ENCODE assay signal across 8 cellular contexts in genomic region chr4:2763511-2763967, GRCh38. TPM values are rescaled to one million over a fixed set of nuclear protein-coding genes. Genes with fewer than 3 reads are reported as not detected.
DNase-seq lines count a peak whose midpoint lies in the region; ATAC-seq and TF ChIP-seq lines count a peak whose summit lies in the region.

No MANE protein-coding gene starts in this region.

- no peaks in the 10 kb centered on the region for H3K27me3 ChIP-seq in CD8-positive, alpha-beta T cell (ENCODE audit: insufficient read depth, low read length)
- H3K27me3 ChIP-seq in Peyer's patch: no peaks in the 10 kb centered on the region

- H3K4me3 Mint-ChIP-seq in CD8-positive, alpha-beta T cell: peak overlapping the region; percentile 70

- H3K36me3 ChIP-seq in CD8-positive, alpha-beta T cell (ENCODE audit: insufficient read depth, low read length): no peaks in the 10 kb centered on the region
- no peaks in the 10 kb centered on the region for H3K36me3 ChIP-seq in Peyer's patch

- no peaks in the 10 kb centered on the region for H3K27me3 Mint-ChIP-seq in CD8-positive, alpha-beta T cell (ENCODE audit: low read depth)

- peaks cover 12% of the 10 kb centered on the region for H3K4me1 Mint-ChIP-seq in CD8-positive, alpha-beta T cell (ENCODE audit: low read depth)

- CTCF ChIA-PET in CD8-positive, alpha-beta T cell (lab: Charles Lee): interaction anchor here (0.5 to 2.7 kb wide), 23 partner anchors 15 to 282 kb away, joined by 3 to 13 read pairs (median 3); no protein-coding TSS in a partner anchor

- POLR2A ChIA-PET in CD8-positive, alpha-beta T cell (lab: Charles Lee): interaction anchor here (1.0 to 1.5 kb wide), 7 partner anchors 35 to 200 kb away, joined by 3 to 5 read pairs (median 3); partner anchors contain the start of genes GRK4 and NOP14

- no peaks in the 10 kb centered on the region for H3K9me3 ChIP-seq in CD8-positive, alpha-beta T cell (ENCODE audit: low read length)
- H3K9me3 ChIP-seq in Peyer's patch: no peaks in the 10 kb centered on the region

- no peak for ATAC-seq in CD8-positive, alpha-beta T cell

- H3K4me3 ChIP-seq in CD8-positive, alpha-beta T cell (ENCODE audit: low read depth, low read length): peak overlapping the region; percentile 59
- peak overlapping the region; percentile 32 to 58 (median 49) for H3K4me3 ChIP-seq in Peyer's patch
- peak overlapping the region; percentile 46 to 59 for H3K4me3 ChIP-seq in foreskin fibroblast (ENCODE audit: low read depth in 1 of 2, low read length in 2 of 2)

- TF ChIP-seq CTCF in CD8-positive, alpha-beta T cell (IDR thresholded peaks at IDR 0.05): no peak
- TF ChIP-seq CTCF in Peyer's patch (IDR thresholded peaks at IDR 0.05): no peak
- TF ChIP-seq CTCF in foreskin fibroblast (IDR thresholded peaks at IDR 0.05; ENCODE audit: low read depth, low read length): no peak

- no peak for TF ChIP-seq POLR2A in Peyer's patch (IDR thresholded peaks at IDR 0.05)

- no peaks in the 10 kb centered on the region for H3K9me3 Mint-ChIP-seq in CD8-positive, alpha-beta T cell

- H3K4me1 ChIP-seq in CD8-positive, alpha-beta T cell (ENCODE audit: insufficient read depth, low read length): peaks cover 12% of the 10 kb centered on the region
- H3K4me1 ChIP-seq in Peyer's patch: peaks cover 0 to 28% (median 7%) of the 10 kb centered on the region in 4 donors

- no peaks in the 10 kb centered on the region for H3K36me3 Mint-ChIP-seq in CD8-positive, alpha-beta T cell

- no peak overlapping the region for H3K27ac Mint-ChIP-seq in CD8-positive, alpha-beta T cell

- DNase-seq in CD8-positive, alpha-beta T cell: no peak
- DNase-seq in Peyer's patch (peak in 1 of 3 donors; percentile 51), foreskin fibroblast (peak in 1 of 2 donors; percentile 53), retina (peak; percentile 33), NOMO-1 treated with DMSO at 0.1 percent for 48 hours (lab: John Stamatoyannopoulos, UW; ENCODE audit: unreplicated experiment) (no peak), DMS114 treated with DMSO at 0.1 percent for 48 hours (lab: John Stamatoyannopoulos, UW; ENCODE audit: unreplicated experiment) (no peak), ACHN (no peak), SKM-1 treated with dmso at 0.1 percent for 144 hours (lab: John Stamatoyannopoulos, UW; ENCODE audit: unreplicated experiment) (no peak)

- intact Hi-C loops in CD8-positive, alpha-beta T cell (cut with DNase I, micrococcal nuclease): no loop called here

- no peak overlapping the region for H3K27ac ChIP-seq in CD8-positive, alpha-beta T cell (ENCODE audit: low read depth, low read length)
- H3K27ac ChIP-seq in Peyer's patch: peak overlapping the region; percentile 24 to 99 (median 54)

- in situ Hi-C loops in ACHN (cut with HindIII; ENCODE audit: low pct_ligation_motif_present, low pct_unique_long_range_greater_than_20kb, low sequenced_read_pairs): no loop called here

RNA-seq across cellular contexts. Expression of gene TNIP2, which starts 7.4 kb away (rescaled TPM):
- total RNA-seq in CD8-positive, alpha-beta T cell: 10 to 100 TPM; 50.9 to 56.5 TPM
- 100 to 1,000 TPM; 135 to 255 (median 145) TPM for total RNA-seq in Peyer's patch

RNA-seq across cellular contexts. Expression of gene SH3BP2, which starts 29.3 kb away (rescaled TPM):
- 10 to 100 TPM; 22.4 to 24.8 TPM for total RNA-seq in CD8-positive, alpha-beta T cell
- total RNA-seq in Peyer's patch: 100 to 1,000 TPM in 2 of 4 donors, 10 to 100 TPM in 2; 54.8 to 208 (median 102) TPM
